ENCODE assay signal across 8 cellular contexts in the genomic region with DNA sequence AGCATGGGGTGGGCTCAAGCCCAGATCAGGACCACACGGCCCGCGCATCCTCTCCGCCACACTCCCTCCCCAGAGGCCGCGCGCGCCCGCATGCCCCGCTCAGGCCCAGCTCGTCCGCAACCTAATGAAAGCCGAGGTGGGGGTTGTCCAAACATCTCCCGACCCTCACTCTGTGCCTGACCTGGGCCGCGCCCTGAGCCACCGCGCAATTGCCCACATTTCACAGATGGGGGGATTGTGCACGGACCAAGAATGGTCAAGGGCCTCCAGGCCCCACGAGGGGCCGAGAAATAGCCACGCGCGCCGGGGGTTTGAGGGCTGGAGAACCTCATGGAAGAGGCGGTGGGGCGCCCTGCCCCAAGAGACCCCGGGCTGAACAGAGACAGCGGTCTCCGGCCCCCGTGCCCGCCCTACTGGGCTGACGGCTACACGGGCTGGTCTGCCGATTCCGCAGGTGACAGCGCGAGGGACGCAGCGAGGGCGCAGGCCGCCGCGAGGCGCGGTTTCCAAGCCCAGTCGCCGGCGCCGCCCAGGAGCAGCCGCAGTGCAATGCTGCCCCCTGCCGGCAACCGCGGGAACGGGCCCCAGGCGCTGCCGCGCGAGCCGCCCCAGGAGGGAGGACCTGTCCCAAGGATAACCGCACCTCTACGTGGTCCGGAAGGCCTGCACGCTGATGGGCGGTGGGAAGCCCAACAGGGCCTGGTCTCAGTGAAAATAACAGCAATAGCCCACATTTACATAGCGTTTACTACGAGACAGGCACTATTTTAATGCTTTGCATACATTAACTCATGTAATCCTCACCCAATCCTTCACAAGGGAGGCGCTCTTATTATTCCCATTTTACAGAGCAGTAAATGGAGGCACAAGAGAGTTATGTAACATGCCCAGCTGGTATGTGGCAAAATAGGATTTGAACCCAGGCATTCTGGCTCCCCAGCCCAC. TPM values are rescaled to one million over a fixed set of nuclear protein-coding genes. Genes with fewer than 3 reads are reported as not detected.
DNase-seq lines count a peak whose midpoint lies in the region; ATAC-seq and TF ChIP-seq lines count a peak whose summit lies in the region.

No MANE protein-coding gene starts in this region.

- TF ChIP-seq CTCF in activated CD8-positive, alpha-beta T cell treated with anti-CD3 and anti-CD28 coated beads for 36 hours (IDR thresholded peaks at IDR 0.05), result peak; percentile 98

- CTCF ChIA-PET in activated CD8-positive, alpha-beta T cell treated with anti-CD3 and anti-CD28 coated beads for 36 hours (lab: Charles Lee), result interaction anchor here (0.8 to 2.9 kb wide), 11 partner anchors 8 to 381 kb away, joined by 3 to 15 read pairs (median 3); a partner anchor contains a TSS

- H3K4me3 Mint-ChIP-seq in activated CD8-positive, alpha-beta T cell treated with anti-CD3 and anti-CD28 coated beads for 36 hours, result no peak overlapping the region

- no peaks in the 10 kb centered on the region for H3K4me1 Mint-ChIP-seq in activated CD8-positive, alpha-beta T cell treated with anti-CD3 and anti-CD28 coated beads for 36 hours (ENCODE audit: low read depth)

- POLR2A ChIA-PET in activated CD8-positive, alpha-beta T cell treated with anti-CD3 and anti-CD28 coated beads for 36 hours (lab: Charles Lee), result no interaction called here

- intact Hi-C loops in activated CD8-positive, alpha-beta T cell treated with anti-CD3 and anti-CD28 coated beads for 36 hours (cut with micrococcal nuclease), result loop anchor here (5.0 kb wide), 2 partner anchors 115 to 275 kb away; no protein-coding TSS in a partner anchor

- ATAC-seq in GM18519 (IDR thresholded peaks at IDR 0.05; ENCODE audit: low FRiP score, unreplicated experiment) (peak; percentile 96), HG02981 (IDR thresholded peaks at IDR 0.05; ENCODE audit: unreplicated experiment) (peak; percentile 94)
- peak; percentile 96 for ATAC-seq in activated CD8-positive, alpha-beta T cell treated with anti-CD3 and anti-CD28 coated beads for 36 hours

- H3K9me3 Mint-ChIP-seq in activated CD8-positive, alpha-beta T cell treated with anti-CD3 and anti-CD28 coated beads for 36 hours, result no peaks in the 10 kb centered on the region

- H3K27me3 Mint-ChIP-seq in activated CD8-positive, alpha-beta T cell treated with anti-CD3 and anti-CD28 coated beads for 36 hours, result peaks cover 18% of the 10 kb centered on the region

- H3K27ac Mint-ChIP-seq in activated CD8-positive, alpha-beta T cell treated with anti-CD3 and anti-CD28 coated beads for 36 hours, result no peak overlapping the region

- DNase-seq in AG20443 (ENCODE audit: low spot score) (peak; percentile 93), NCI-H510A treated with DMSO at 0.1 percent for 48 hours (lab: John Stamatoyannopoulos, UW) (peak; percentile 76), mesenteric fat pad (ENCODE audit: low spot score) (peak; percentile 95)
- DNase-seq in activated CD8-positive, alpha-beta T cell treated with anti-CD3 and anti-CD28 coated beads for 36 hours, result peak; percentile 79
- peak; percentile 63 for DNase-seq in effector CD8-positive, alpha-beta T cell (lab: John Stamatoyannopoulos, UW)
- DNase-seq in stimulated activated CD8-positive, alpha-beta memory T cell treated with anti-CD3 and anti-CD28 coated beads, Interleukin-4, amount 100 ng/mL, for 24 hours (ENCODE audit: low read depth), result peak; percentile 73

- no peaks in the 10 kb centered on the region for H3K36me3 Mint-ChIP-seq in activated CD8-positive, alpha-beta T cell treated with anti-CD3 and anti-CD28 coated beads for 36 hours (ENCODE audit: low read depth)

RNA-seq across cellular contexts. Expression of a gene that starts 10.5 kb away (rescaled TPM):
- total RNA-seq in activated CD8-positive, alpha-beta T cell treated with anti-CD3 and anti-CD28 coated beads for 36 hours, result not detected
- total RNA-seq in mesenteric fat pad, result 2.1 TPM

Comparison
In these comparisons a context has a peak if more than half of its experiments do, and no peak if none do; other contexts are left out.
1. Peak in every context shown above with its lines: DNase-seq and ATAC-seq.